In genomic region chr2:238255146-238255545, GRCh38 we compare ENCODE assay signal across 16 cellular contexts.
"Had no signal": no experiment of that assay in that cellular context is flagged by ENCODE, and none has a peak within 500 bp of the region (broad histone marks: within the 10 kb centered on the region; RNA-seq: fewer than 3 reads in every experiment).

No MANE protein-coding gene starts in this region.

- H3K9me3 ChIP-seq: gastroesophageal sphincter, mucosa of descending colon, testis, upper lobe of right lung had no signal

- H3K4me2 ChIP-seq: hepatocyte had no signal

- H3K27me3 ChIP-seq: brain microvascular endothelial cell, gastroesophageal sphincter, hepatocyte, testis, upper lobe of right lung had no signal

- H2AFZ ChIP-seq: hepatocyte had no signal

- DNase-seq: activated CD4-positive, alpha-beta memory T cell treated with anti-CD3 and anti-CD28 coated beads for 36 hours; activated CD4-positive, CD25-positive, alpha-beta regulatory T cell treated with anti-CD3 and anti-CD28 coated beads, Interleukin-2, amount 50 U/mL, for 72 hours; activated gamma-delta T cell; activated T-cell treated with anti-CD3 and anti-CD28 coated beads, Interleukin-2, amount 50 U/mL, for 48 hours; amygdala; brain microvascular endothelial cell; effector memory CD8-positive, alpha-beta T cell; kidney glomerular epithelial cell; stimulated activated CD4-positive, alpha-beta T cell treated with anti-CD3 and anti-CD28 coated beads, Interleukin-15, amount 100 ng/mL, for 24 hours; stimulated activated CD4-positive, alpha-beta T cell treated with anti-CD3 and anti-CD28 coated beads, Interleukin-4, amount 100 ng/mL, for 24 hours; stimulated activated naive CD8-positive, alpha-beta T cell treated with anti-CD3 and anti-CD28 coated beads, Interleukin-15, amount 100 ng/mL, for 72 hours; testis; upper lobe of right lung had no signal

- H3K79me2 ChIP-seq: hepatocyte had no signal

- H3K4me3 ChIP-seq: gastroesophageal sphincter, hepatocyte, mucosa of descending colon, testis, upper lobe of right lung had no signal

- H3K4me1 ChIP-seq: gastroesophageal sphincter, testis, upper lobe of right lung had no signal

- H3K36me3 ChIP-seq: brain microvascular endothelial cell had no signal

- H3K27ac ChIP-seq: brain microvascular endothelial cell, gastroesophageal sphincter, hepatocyte, testis, upper lobe of right lung had no signal
